In genomic region chr15:33729648-33730047, GRCh38 we compare ENCODE assay signal across 11 cellular contexts.
A peak's percentile ranks its signal among the peaks of the same experiment; 100 is the strongest.
DNase-seq lines count a peak whose midpoint lies in the region; ATAC-seq and TF ChIP-seq lines count a peak whose summit lies in the region.
"Had no signal": no experiment of that assay in that cellular context is flagged by ENCODE, and none has a peak within 500 bp of the region (broad histone marks: within the 10 kb centered on the region; RNA-seq: fewer than 3 reads in every experiment).

No MANE protein-coding gene starts in this region.

- CTCF ChIA-PET in HCT116 (lab: Charles Lee): interaction anchor here (0.7 to 3.9 kb wide), 13 partner anchors 8 to 643 kb away, joined by 3 to 47 read pairs (median 5); partner anchors contain the start of gene CHRM5

- peak; percentile 7 to 43 (median 25); a peak in 3 of 6 replicates for TF ChIP-seq CTCF in HCT116 (IDR thresholded peaks at IDR 0.05 in 2 of 3, conservative IDR thresholded peaks at IDR 0.05 in 1 of 3; ENCODE audit: borderline replicate concordance in 1 of 3, insufficient read depth in 1 of 3, low read depth in 2 of 3, low read length in 2 of 3)
- peak; percentile 59 for TF ChIP-seq CTCF in choroid plexus epithelial cell (conservative IDR thresholded peaks at IDR 0.05; ENCODE audit: low read depth, low read length)
- TF ChIP-seq CTCF in progenitor cell of endocrine pancreas (IDR thresholded peaks at IDR 0.05; ENCODE audit: unreplicated experiment): peak; percentile 36

- H3K4me1 ChIP-seq in HCT116 (ENCODE audit: control insufficient read depth in 1 of 2, insufficient read depth in 2 of 2, low read length in 2 of 2): no peaks in the 10 kb centered on the region
- H3K4me1 ChIP-seq: left ventricle myocardium inferior, sigmoid colon had no signal

- H3K27ac ChIP-seq in HCT116 (ENCODE audit: low read depth, low read length): no peak overlapping the region
- H3K27ac ChIP-seq: left ventricle myocardium inferior, sigmoid colon had no signal

- no peak overlapping the region for H3K4me2 ChIP-seq in HCT116 (ENCODE audit: low read length)

- peaks cover 3% of the 10 kb centered on the region for H3K27me3 Mint-ChIP-seq in progenitor cell of endocrine pancreas

- peak; percentile 59; the same call in 1 of the 2 replicates for ATAC-seq in HCT116
- no peak for ATAC-seq in Right ventricle myocardium inferior
- ATAC-seq in stimulated activated effector memory CD8-positive, alpha-beta T cell treated with anti-CD3 and anti-CD28 coated beads, Interleukin-12 subunit alpha, Interleukin-12 subunit beta, amount 100 ng/mL, for 72 hours: no peak

- TF ChIP-seq RAD21 in HCT116 (IDR thresholded peaks at IDR 0.05; ENCODE audit: low read depth): peak; percentile 28; the same call in 1 of the 2 replicates

- TF ChIP-seq POLR2A in HCT116 (IDR thresholded peaks at IDR 0.05; ENCODE audit: borderline replicate concordance, extremely low read depth, insufficient read depth, insufficient read length): no peak

- no peak overlapping the region for H2AFZ ChIP-seq in HCT116 (ENCODE audit: low read depth, low read length, poor library complexity, severe bottlenecking)

- H3K9me3 Mint-ChIP-seq in progenitor cell of endocrine pancreas (ENCODE audit: low read depth): no peaks in the 10 kb centered on the region
- H3K9me3 Mint-ChIP-seq in stimulated activated effector memory CD8-positive, alpha-beta T cell treated with anti-CD3 and anti-CD28 coated beads, Interleukin-12 subunit alpha, Interleukin-12 subunit beta, amount 100 ng/mL, for 72 hours: no peaks in the 10 kb centered on the region
- H3K9me3 Mint-ChIP-seq: activated T-helper 2 cell treated with anti-CD3 and anti-CD28 coated beads, Interferon-gamma antibody, Interleukin-2, Interleukin-4, amounts not matched to agents 10 μg/mL and 5 μg/mL and 100 μg/mL, durations not matched to agents 14 hours and 24 hours and 36 hours had no signal

- H3K4me3 ChIP-seq in HCT116 (replicated peaks in 1 of 2; ENCODE audit: low read depth in 1 of 2, low read length in 2 of 2) (no peak overlapping the region), choroid plexus epithelial cell (ENCODE audit: low read depth, low read length) (no peak overlapping the region)
- H3K4me3 ChIP-seq: left ventricle myocardium inferior, sigmoid colon had no signal

- RAD21 ChIA-PET in HCT116 (lab: Charles Lee; ENCODE audit: low non-redundant PET in 1 of 2, low total read pairs in 2 of 2, uncharacterized antibody in 2 of 2, unreplicated experiment in 2 of 2): interaction anchor here in 1 of 2 experiments (1.3 kb wide), 1 partner anchor 437 kb away, joined by 6 read pairs; no protein-coding TSS in a partner anchor

- no peaks in the 10 kb centered on the region for H3K79me2 ChIP-seq in HCT116 (ENCODE audit: insufficient read depth, low read length)

- H3K9me2 ChIP-seq in HCT116 (ENCODE audit: insufficient read depth): no peaks in the 10 kb centered on the region

- no peak overlapping the region for H3K27ac Mint-ChIP-seq in progenitor cell of endocrine pancreas
- no peak overlapping the region for H3K27ac Mint-ChIP-seq in stimulated activated effector memory CD8-positive, alpha-beta T cell treated with anti-CD3 and anti-CD28 coated beads, Interleukin-12 subunit alpha, Interleukin-12 subunit beta, amount 100 ng/mL, for 72 hours
- H3K27ac Mint-ChIP-seq: activated T-helper 2 cell treated with anti-CD3 and anti-CD28 coated beads, Interferon-gamma antibody, Interleukin-2, Interleukin-4, amounts not matched to agents 10 μg/mL and 5 μg/mL and 100 μg/mL, durations not matched to agents 14 hours and 24 hours and 36 hours had no signal

- POLR2A ChIA-PET in HCT116 (lab: Charles Lee): interaction anchor here (0.7 kb wide), 1 partner anchor 437 kb away, joined by 3 read pairs; no protein-coding TSS in a partner anchor

- intact Hi-C loops in HCT116 (cut with micrococcal nuclease): loop anchor here (1.0 to 10.0 kb wide), 2 partner anchors 495 to 635 kb away; no protein-coding TSS in a partner anchor
- intact Hi-C loops in Right ventricle myocardium inferior (cut with DNase I): no loop called here

- H3K36me3 Mint-ChIP-seq in progenitor cell of endocrine pancreas (ENCODE audit: insufficient read depth): no peaks in the 10 kb centered on the region
- H3K36me3 Mint-ChIP-seq in stimulated activated effector memory CD8-positive, alpha-beta T cell treated with anti-CD3 and anti-CD28 coated beads, Interleukin-12 subunit alpha, Interleukin-12 subunit beta, amount 100 ng/mL, for 72 hours: no peaks in the 10 kb centered on the region

- H3K4me3 Mint-ChIP-seq in progenitor cell of endocrine pancreas (ENCODE audit: low read depth): no peak overlapping the region
- no peak overlapping the region for H3K4me3 Mint-ChIP-seq in stimulated activated effector memory CD8-positive, alpha-beta T cell treated with anti-CD3 and anti-CD28 coated beads, Interleukin-12 subunit alpha, Interleukin-12 subunit beta, amount 100 ng/mL, for 72 hours

- H3K4me1 Mint-ChIP-seq in progenitor cell of endocrine pancreas (ENCODE audit: low read depth): peaks cover 2% of the 10 kb centered on the region
- no peaks in the 10 kb centered on the region for H3K4me1 Mint-ChIP-seq in stimulated activated effector memory CD8-positive, alpha-beta T cell treated with anti-CD3 and anti-CD28 coated beads, Interleukin-12 subunit alpha, Interleukin-12 subunit beta, amount 100 ng/mL, for 72 hours

- no peaks in the 10 kb centered on the region for H3K9me3 ChIP-seq in HCT116 (ENCODE audit: control insufficient read depth in 1 of 2, insufficient read depth in 1 of 2, low read depth in 1 of 2, low read length in 2 of 2)
- H3K9me3 ChIP-seq: left ventricle myocardium inferior, sigmoid colon had no signal

- H3K36me3 ChIP-seq in HCT116 (ENCODE audit: control insufficient read depth in 1 of 2, insufficient read depth in 2 of 2, low read length in 2 of 2): no peaks in the 10 kb centered on the region
- H3K36me3 ChIP-seq: left ventricle myocardium inferior had no signal

- H4K20me1 ChIP-seq in HCT116 (ENCODE audit: insufficient read depth): no peaks in the 10 kb centered on the region

- H3K9ac ChIP-seq in HCT116 (ENCODE audit: low read length): no peak overlapping the region

- H3K27me3 ChIP-seq in HCT116 (ENCODE audit: insufficient read depth, low read length): 0 out of 2 replicates have a peak, but pooled peaks cover 4% of the 10 kb centered on the region
- H3K27me3 ChIP-seq: sigmoid colon had no signal

- DNase-seq in HCT116 (ENCODE audit: low read depth, low spot score) (peak; percentile 6), NCI-H69 (lab: John Stamatoyannopoulos, UW) (peak; percentile 31), choroid plexus epithelial cell (ENCODE audit: low read depth) (peak; percentile 43), progenitor cell of endocrine pancreas (ENCODE audit: low spot score, unreplicated experiment) (no peak), Right ventricle myocardium inferior (ENCODE audit: missing footprints) (no peak), NCI-H774 (lab: John Stamatoyannopoulos, UW) (no peak)
- DNase-seq in stimulated activated effector memory CD8-positive, alpha-beta T cell treated with anti-CD3 and anti-CD28 coated beads, Interleukin-12 subunit alpha, Interleukin-12 subunit beta, amount 100 ng/mL, for 72 hours (ENCODE audit: low spot score in 2 of 2): no peak
- DNase-seq: left ventricle myocardium inferior, NCI-H1694, sigmoid colon had no signal

- no TSS peak for BruUV-seq in HCT116 (replicated peaks; lab: Mats Ljungman, UMichigan)

TF ChIP-seq in HCT116, 20 proteins besides CTCF, POLR2A, EP300 and RAD21:
- TF ChIP-seq CBX3 (IDR thresholded peaks at IDR 0.05; ENCODE audit: low read depth): no peak
- TF ChIP-seq FOSL1 (IDR thresholded peaks at IDR 0.05; ENCODE audit: low read depth): no peak
- TF ChIP-seq ZFX (IDR thresholded peaks at IDR 0.05): no peak
- no peak for TF ChIP-seq MAX (IDR thresholded peaks at IDR 0.05)
- TF ChIP-seq, protein P1, sequence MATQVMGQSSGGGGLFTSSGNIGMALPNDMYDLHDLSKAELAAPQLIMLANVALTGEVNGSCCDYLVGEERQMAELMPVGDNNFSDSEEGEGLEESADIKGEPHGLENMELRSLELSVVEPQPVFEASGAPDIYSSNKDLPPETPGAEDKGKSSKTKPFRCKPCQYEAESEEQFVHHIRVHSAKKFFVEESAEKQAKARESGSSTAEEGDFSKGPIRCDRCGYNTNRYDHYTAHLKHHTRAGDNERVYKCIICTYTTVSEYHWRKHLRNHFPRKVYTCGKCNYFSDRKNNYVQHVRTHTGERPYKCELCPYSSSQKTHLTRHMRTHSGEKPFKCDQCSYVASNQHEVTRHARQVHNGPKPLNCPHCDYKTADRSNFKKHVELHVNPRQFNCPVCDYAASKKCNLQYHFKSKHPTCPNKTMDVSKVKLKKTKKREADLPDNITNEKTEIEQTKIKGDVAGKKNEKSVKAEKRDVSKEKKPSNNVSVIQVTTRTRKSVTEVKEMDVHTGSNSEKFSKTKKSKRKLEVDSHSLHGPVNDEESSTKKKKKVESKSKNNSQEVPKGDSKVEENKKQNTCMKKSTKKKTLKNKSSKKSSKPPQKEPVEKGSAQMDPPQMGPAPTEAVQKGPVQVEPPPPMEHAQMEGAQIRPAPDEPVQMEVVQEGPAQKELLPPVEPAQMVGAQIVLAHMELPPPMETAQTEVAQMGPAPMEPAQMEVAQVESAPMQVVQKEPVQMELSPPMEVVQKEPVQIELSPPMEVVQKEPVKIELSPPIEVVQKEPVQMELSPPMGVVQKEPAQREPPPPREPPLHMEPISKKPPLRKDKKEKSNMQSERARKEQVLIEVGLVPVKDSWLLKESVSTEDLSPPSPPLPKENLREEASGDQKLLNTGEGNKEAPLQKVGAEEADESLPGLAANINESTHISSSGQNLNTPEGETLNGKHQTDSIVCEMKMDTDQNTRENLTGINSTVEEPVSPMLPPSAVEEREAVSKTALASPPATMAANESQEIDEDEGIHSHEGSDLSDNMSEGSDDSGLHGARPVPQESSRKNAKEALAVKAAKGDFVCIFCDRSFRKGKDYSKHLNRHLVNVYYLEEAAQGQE (IDR thresholded peaks at IDR 0.05; ENCODE audit: low read depth): no peak
- TF ChIP-seq JUND (IDR thresholded peaks at IDR 0.05): no peak
- TF ChIP-seq SRF (IDR thresholded peaks at IDR 0.05; ENCODE audit: low read depth): no peak
- TF ChIP-seq ATF3 (IDR thresholded peaks at IDR 0.05): no peak
- TF ChIP-seq SIN3A (IDR thresholded peaks at IDR 0.05; ENCODE audit: low read depth): no peak
- TF ChIP-seq SP1 (IDR thresholded peaks at IDR 0.05; ENCODE audit: low read depth): no peak

Comparison
In these comparisons a context has a peak if more than half of its experiments do, and no peak if none do; other contexts are left out.
1. DNase-seq: peak in HCT116 (single experiment), NCI-H69 (single experiment) and choroid plexus epithelial cell (single experiment); none in progenitor cell of endocrine pancreas (single experiment), Right ventricle myocardium inferior (single experiment), NCI-H774 (single experiment) and stimulated activated effector memory CD8-positive, alpha-beta T cell treated with anti-CD3 and anti-CD28 coated beads, Interleukin-12 subunit alpha, Interleukin-12 subunit beta, amount 100 ng/mL, for 72 hours (0 of 2).
2. Peak in every context shown above with its lines, with median percentiles within 50 percentile points of each other: CTCF ChIP-seq.